Comparison of ENCODE assay signal across 8 cellular contexts in the genomic region with DNA sequence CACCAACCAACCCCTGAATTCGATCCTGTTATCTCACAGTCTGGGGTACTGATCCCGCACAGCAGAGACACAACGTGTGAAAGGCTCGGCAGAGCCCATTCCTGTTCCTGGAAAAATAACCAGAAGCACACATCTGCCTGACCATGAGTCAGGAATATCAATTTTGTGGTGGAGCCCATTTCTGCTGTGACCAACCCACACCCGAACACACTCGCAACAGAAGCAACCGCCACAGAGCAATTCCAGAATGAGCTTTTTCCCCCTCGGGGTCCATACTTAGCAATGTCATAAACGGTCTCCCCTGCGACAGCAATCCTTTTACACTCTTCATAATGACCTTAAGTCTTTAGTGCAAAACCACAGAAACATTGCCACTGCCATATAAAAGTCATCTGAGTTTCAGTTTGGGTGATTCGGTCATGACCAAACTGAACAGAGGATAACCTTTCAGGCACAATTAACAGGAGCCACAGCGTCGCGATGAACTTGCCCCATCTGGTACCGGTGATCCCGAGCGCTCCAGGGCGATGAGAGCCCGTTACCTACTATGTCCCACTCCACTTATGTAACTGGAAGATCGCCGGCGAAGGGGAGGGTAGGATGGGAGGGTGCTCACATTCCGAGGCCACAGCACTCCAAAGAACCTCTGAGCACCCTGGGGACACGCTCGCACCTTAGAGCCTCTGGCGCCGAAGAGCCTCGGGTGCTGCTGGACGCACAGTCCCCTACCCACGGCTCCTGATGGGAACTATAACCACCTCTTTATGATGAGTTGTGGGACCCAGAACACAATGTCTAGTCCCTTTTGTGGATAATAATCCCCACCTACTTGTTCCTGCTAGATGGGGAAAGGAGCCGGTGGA. TPM values are rescaled to one million over a fixed set of nuclear protein-coding genes. Genes with fewer than 3 reads are reported as not detected.
DNase-seq lines count a peak whose midpoint lies in the region; ATAC-seq and TF ChIP-seq lines count a peak whose summit lies in the region.

No MANE protein-coding gene starts in this region.

- DNase-seq in COLO668 (lab: John Stamatoyannopoulos, UW; ENCODE audit: unreplicated experiment) (peak; percentile 34), KBM-7 (peak; percentile 31), cardiac muscle cell (ENCODE audit: low read depth in 1 of 2, low spot score in 1 of 2) (peak; percentile 11 to 27), AML-193 (lab: John Stamatoyannopoulos, UW) (no peak), kidney glomerular epithelial cell (lab: John Stamatoyannopoulos, UW) (no peak)
- no peak for DNase-seq in activated naive CD4-positive, alpha-beta T cell treated with anti-CD3 and anti-CD28 coated beads, Interleukin-2, amount 50 U/mL, for 72 hours (ENCODE audit: low spot score in 2 of 2)

- peak overlapping the region; percentile 63 for H3K9ac ChIP-seq in rectal smooth muscle tissue (ENCODE audit: low read length)

- ATAC-seq in activated naive CD4-positive, alpha-beta T cell treated with anti-CD3 and anti-CD28 coated beads, Interleukin-2, amount 50 U/mL, for 72 hours = peak; percentile 13 to 51
- ATAC-seq in GM18505 (IDR thresholded peaks at IDR 0.05; ENCODE audit: unreplicated experiment) = no peak

- H3K4me3 ChIP-seq in cardiac muscle cell (peak overlapping the region; percentile 64), rectal smooth muscle tissue (ENCODE audit: low read length) (peak overlapping the region; percentile 75)

- TF ChIP-seq CTCF in cardiac muscle cell (IDR thresholded peaks at IDR 0.05; ENCODE audit: low read depth, low read length) = no peak

- H3K36me3 Mint-ChIP-seq in activated naive CD4-positive, alpha-beta T cell treated with anti-CD3 and anti-CD28 coated beads, Interleukin-2, amount 50 U/mL, for 72 hours = peaks cover 8% of the 10 kb centered on the region in 2 donors

- H3K9me3 Mint-ChIP-seq in activated naive CD4-positive, alpha-beta T cell treated with anti-CD3 and anti-CD28 coated beads, Interleukin-2, amount 50 U/mL, for 72 hours = no peaks in the 10 kb centered on the region

- TF ChIP-seq POLR2A in GM18505 (IDR thresholded peaks at IDR 0.05; ENCODE audit: borderline replicate concordance, extremely low read depth, insufficient read depth, insufficient read length) = no peak

- in situ Hi-C loops in KBM-7 (cut with MboI; ENCODE audit: low pct_unique_long_range_greater_than_20kb, low sequenced_read_pairs) = no loop called here

- H3K27me3 ChIP-seq in cardiac muscle cell (no peaks in the 10 kb centered on the region), rectal smooth muscle tissue (ENCODE audit: control insufficient read depth, insufficient read depth, low read length) (peaks cover 2% of the 10 kb centered on the region)

- H3K27ac Mint-ChIP-seq in activated naive CD4-positive, alpha-beta T cell treated with anti-CD3 and anti-CD28 coated beads, Interleukin-2, amount 50 U/mL, for 72 hours = peak overlapping the region; percentile 97 to 99

- H3K9me3 ChIP-seq in cardiac muscle cell (ENCODE audit: low read depth) = no peaks in the 10 kb centered on the region

- H3K4me1 ChIP-seq in cardiac muscle cell (ENCODE audit: low read depth) = peaks cover 15% of the 10 kb centered on the region
- peaks cover 11% of the 10 kb centered on the region for H3K4me1 ChIP-seq in rectal smooth muscle tissue (ENCODE audit: control insufficient read depth, insufficient read depth, low read length)

- H3K36me3 ChIP-seq in cardiac muscle cell (no peaks in the 10 kb centered on the region), rectal smooth muscle tissue (ENCODE audit: control insufficient read depth, insufficient read depth, low read length) (no peaks in the 10 kb centered on the region)

- H3K27ac ChIP-seq in cardiac muscle cell = peak overlapping the region; percentile 96
- H3K27ac ChIP-seq in rectal smooth muscle tissue (ENCODE audit: low read depth, low read length) = peak overlapping the region; percentile 90

RNA-seq across cellular contexts. Expression of a gene that starts 1.1 kb away (rescaled TPM):
- total RNA-seq in activated naive CD4-positive, alpha-beta T cell treated with anti-CD3 and anti-CD28 coated beads, Interleukin-2, amount 50 U/mL, for 72 hours = 10 to 100 TPM; 61.0 to 84.9 TPM
- 57.2 and 64.5 TPM in 2 replicates for total RNA-seq in cardiac muscle cell
- 15.6 and 17.9 TPM in 2 replicates for polyA plus RNA-seq in cardiac muscle cell

RNA-seq across cellular contexts. Expression of a gene that starts 47.7 kb away (rescaled TPM):
- not detected for total RNA-seq in activated naive CD4-positive, alpha-beta T cell treated with anti-CD3 and anti-CD28 coated beads, Interleukin-2, amount 50 U/mL, for 72 hours
- total RNA-seq in cardiac muscle cell = not detected in 2 replicates
- not detected in 2 replicates for polyA plus RNA-seq in cardiac muscle cell

Comparison
In these comparisons a context has a peak if more than half of its experiments do, and no peak if none do; other contexts are left out.
1. DNase-seq: peak in COLO668 (single experiment), KBM-7 (single experiment) and cardiac muscle cell (2 of 2); none in activated naive CD4-positive, alpha-beta T cell treated with anti-CD3 and anti-CD28 coated beads, Interleukin-2, amount 50 U/mL, for 72 hours (0 of 2), AML-193 (0 of 2) and kidney glomerular epithelial cell (single experiment).